8 cellular contexts compared by ENCODE assay signal in genomic region chr12:53097564-53098353, GRCh38. TPM values are rescaled to one million over a fixed set of nuclear protein-coding genes. Genes with fewer than 3 reads are reported as not detected.
DNase-seq lines count a peak whose midpoint lies in the region; ATAC-seq and TF ChIP-seq lines count a peak whose summit lies in the region.

Gene IGFBP6, plus strand, starts transcription at chr12:53097667. Its CDS starts 51 bp downstream, at chr12:53097718.

- peaks cover 8 to 24% (median 18%) of the 10 kb centered on the region in 4 donors for H3K36me3 ChIP-seq in esophagus muscularis mucosa

- no peaks in the 10 kb centered on the region for H3K27me3 ChIP-seq in esophagus muscularis mucosa

- DNase-seq in AML-193 (lab: John Stamatoyannopoulos, UW) = peak; percentile 16 to 22
- peak; percentile 8 for DNase-seq in NCI-H748 treated with DMSO at 0.1 percent for 48 hours (lab: John Stamatoyannopoulos, UW)
- peak; percentile 78 for DNase-seq in activated T-cell treated with anti-CD3 and anti-CD28 coated beads, Interleukin-2, amount 50 U/mL, for 24 hours
- DNase-seq in esophagus muscularis mucosa (ENCODE audit: extremely low spot score) = no peak
- DNase-seq in naive B cell = peak; percentile 60
- peak; percentile 32 for DNase-seq in stromal cell of bone marrow (ENCODE audit: low read depth)

- peaks cover 32 to 59% (median 52%) of the 10 kb centered on the region in 4 donors for H3K4me1 ChIP-seq in esophagus muscularis mucosa

- peak within 1 kb of the TSS; percentile 74 for H3K4me3 Mint-ChIP-seq in activated T-cell treated with anti-CD3 and anti-CD28 coated beads, Interleukin-2, amount 50 U/mL, for 24 hours
- peak within 1 kb of the TSS; percentile 65 to 90 (median 88) for H3K4me3 Mint-ChIP-seq in naive B cell

- TF ChIP-seq POLR2A in esophagus muscularis mucosa (IDR thresholded peaks at IDR 0.05; ENCODE audit: low read depth) = no peak
- no peak for TF ChIP-seq POLR2A in GM18505 (IDR thresholded peaks at IDR 0.05; ENCODE audit: borderline replicate concordance, extremely low read depth, insufficient read depth, insufficient read length)

- peak within 1 kb of the TSS; percentile 87 to 96 (median 91) for H3K27ac ChIP-seq in esophagus muscularis mucosa (replicated peaks in 1 of 4)

- TF ChIP-seq CTCF in esophagus muscularis mucosa (IDR thresholded peaks at IDR 0.05) = peak in 1 of 3 experiments; percentile 32

- peak within 1 kb of the TSS; percentile 69 to 78 (median 71) for H3K4me3 ChIP-seq in esophagus muscularis mucosa

- TF ChIP-seq EP300 in esophagus muscularis mucosa (IDR thresholded peaks at IDR 0.05) = no peak

- peaks cover 47% of the 10 kb centered on the region for H3K4me1 Mint-ChIP-seq in activated T-cell treated with anti-CD3 and anti-CD28 coated beads, Interleukin-2, amount 50 U/mL, for 24 hours (ENCODE audit: low read depth)
- H3K4me1 Mint-ChIP-seq in naive B cell = peaks cover 22 to 29% (median 29%) of the 10 kb centered on the region in 3 donors

- intact Hi-C loops in esophagus muscularis mucosa (cut with DNase I) = no loop called here

- ATAC-seq in GM21723 (IDR thresholded peaks at IDR 0.05; ENCODE audit: unreplicated experiment) (peak; percentile 50), naive B cell (ENCODE audit: low read depth in 2 of 2) (peak; percentile 75 to 82), GM18505 (IDR thresholded peaks at IDR 0.05; ENCODE audit: unreplicated experiment) (no peak)

- WGBS in esophagus muscularis mucosa = 3% methylated on average over 22 of the region's 51 CpGs

- H3K27me3 Mint-ChIP-seq in activated T-cell treated with anti-CD3 and anti-CD28 coated beads, Interleukin-2, amount 50 U/mL, for 24 hours = peaks cover 10% of the 10 kb centered on the region
- H3K27me3 Mint-ChIP-seq in naive B cell = peaks cover 7 to 26% (median 23%) of the 10 kb centered on the region in 3 donors

- H3K36me3 Mint-ChIP-seq in activated T-cell treated with anti-CD3 and anti-CD28 coated beads, Interleukin-2, amount 50 U/mL, for 24 hours (ENCODE audit: low read depth) = no peaks in the 10 kb centered on the region
- H3K36me3 Mint-ChIP-seq in naive B cell = no peaks in the 10 kb centered on the region

- no peaks in the 10 kb centered on the region for H3K9me3 ChIP-seq in esophagus muscularis mucosa

- peak within 1 kb of the TSS; percentile 88 for H3K27ac Mint-ChIP-seq in activated T-cell treated with anti-CD3 and anti-CD28 coated beads, Interleukin-2, amount 50 U/mL, for 24 hours
- peak within 1 kb of the TSS in 3 of 6 donors; percentile 14 to 62 (median 60) for H3K27ac Mint-ChIP-seq in naive B cell

- H3K9me3 Mint-ChIP-seq in activated T-cell treated with anti-CD3 and anti-CD28 coated beads, Interleukin-2, amount 50 U/mL, for 24 hours = no peaks in the 10 kb centered on the region
- no peaks in the 10 kb centered on the region for H3K9me3 Mint-ChIP-seq in naive B cell

RNA-seq across cellular contexts. Expression of gene IGFBP6, which starts in this region (rescaled TPM):
- 1,000 to 10,000 TPM in 1 of 4 donors, 100 to 1,000 TPM in 3; 626 to 1,141 (median 795) TPM for total RNA-seq in esophagus muscularis mucosa
- polyA plus RNA-seq in naive B cell (ENCODE audit: low read depth in 6 of 6) = not detected

Comparison
In these comparisons a context has a peak if more than half of its experiments do, and no peak if none do; other contexts are left out.
1. Peak in DNase-seq and ATAC-seq in naive B cell; RNA of the gene not detected or under 1 TPM.